ENCODE assay signal across 1 cellular context in genomic region chr3:185225523-185225922, GRCh38.
TF ChIP-seq lines count a peak whose summit lies in the region.

No MANE protein-coding gene starts in this region.

TF ChIP-seq in HepG2, 621 proteins besides CTCF, POLR2A, EP300 and RAD21 (continued from another document):
- TF ChIP-seq, protein P1, sequence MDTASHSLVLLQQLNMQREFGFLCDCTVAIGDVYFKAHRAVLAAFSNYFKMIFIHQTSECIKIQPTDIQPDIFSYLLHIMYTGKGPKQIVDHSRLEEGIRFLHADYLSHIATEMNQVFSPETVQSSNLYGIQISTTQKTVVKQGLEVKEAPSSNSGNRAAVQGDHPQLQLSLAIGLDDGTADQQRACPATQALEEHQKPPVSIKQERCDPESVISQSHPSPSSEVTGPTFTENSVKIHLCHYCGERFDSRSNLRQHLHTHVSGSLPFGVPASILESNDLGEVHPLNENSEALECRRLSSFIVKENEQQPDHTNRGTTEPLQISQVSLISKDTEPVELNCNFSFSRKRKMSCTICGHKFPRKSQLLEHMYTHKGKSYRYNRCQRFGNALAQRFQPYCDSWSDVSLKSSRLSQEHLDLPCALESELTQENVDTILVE (CRISPR knock-in tag; IDR thresholded peaks at IDR 0.05), result no peak
- TF ChIP-seq ZSCAN31 (CRISPR knock-in tag; IDR thresholded peaks at IDR 0.05; ENCODE audit: low read depth) (no peak), SSRP1 (CRISPR knock-in tag; IDR thresholded peaks at IDR 0.05) (no peak), ZNF264 (CRISPR knock-in tag; IDR thresholded peaks at IDR 0.05) (no peak), ZBTB8A (CRISPR knock-in tag; IDR thresholded peaks at IDR 0.05; ENCODE audit: borderline replicate concordance, low read depth) (no peak), ELF3 (CRISPR knock-in tag; IDR thresholded peaks at IDR 0.05) (no peak), RAD51 (IDR thresholded peaks at IDR 0.05; ENCODE audit: borderline replicate concordance) (no peak), ZNF282 (IDR thresholded peaks at IDR 0.05; ENCODE audit: partially characterized antibody) (no peak), THYN1 (CRISPR knock-in tag; IDR thresholded peaks at IDR 0.05; ENCODE audit: borderline replicate concordance, low read depth) (no peak), CHD4 (IDR thresholded peaks at IDR 0.05; ENCODE audit: borderline replicate concordance, low read length) (no peak), HNF1B (CRISPR knock-in tag; IDR thresholded peaks at IDR 0.05) (no peak), SOX5 (CRISPR knock-in tag; IDR thresholded peaks at IDR 0.05; ENCODE audit: borderline replicate concordance) (no peak), YEATS4 (CRISPR knock-in tag; IDR thresholded peaks at IDR 0.05; ENCODE audit: borderline replicate concordance) (no peak), CBX5 (CRISPR knock-in tag; IDR thresholded peaks at IDR 0.05; ENCODE audit: borderline replicate concordance) (no peak)
- TF ChIP-seq, protein P2, sequence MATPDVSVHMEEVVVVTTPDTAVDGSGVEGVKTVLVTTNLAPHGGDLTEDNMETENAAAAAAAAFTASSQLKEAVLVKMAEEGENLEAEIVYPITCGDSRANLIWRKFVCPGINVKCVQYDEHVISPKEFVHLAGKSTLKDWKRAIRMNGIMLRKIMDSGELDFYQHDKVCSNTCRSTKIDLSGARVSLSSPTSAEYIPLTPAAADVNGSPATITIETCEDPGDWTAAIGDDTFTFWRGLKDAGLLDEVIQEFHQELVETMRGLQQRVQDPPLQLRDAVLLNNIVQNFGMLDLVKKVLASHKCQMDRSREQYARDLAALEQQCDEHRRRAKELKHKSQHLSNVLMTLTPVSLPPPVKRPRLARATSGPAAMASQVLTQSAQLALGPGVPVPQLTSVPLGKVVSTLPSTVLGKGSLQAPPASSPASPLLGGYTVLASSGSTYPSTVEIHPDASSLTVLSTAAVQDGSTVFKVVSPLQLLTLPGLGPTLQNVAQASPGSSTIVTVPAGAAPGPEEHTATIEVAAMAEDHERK (CRISPR knock-in tag; IDR thresholded peaks at IDR 0.05; ENCODE audit: low read depth), result no peak
- TF ChIP-seq, protein P3, sequence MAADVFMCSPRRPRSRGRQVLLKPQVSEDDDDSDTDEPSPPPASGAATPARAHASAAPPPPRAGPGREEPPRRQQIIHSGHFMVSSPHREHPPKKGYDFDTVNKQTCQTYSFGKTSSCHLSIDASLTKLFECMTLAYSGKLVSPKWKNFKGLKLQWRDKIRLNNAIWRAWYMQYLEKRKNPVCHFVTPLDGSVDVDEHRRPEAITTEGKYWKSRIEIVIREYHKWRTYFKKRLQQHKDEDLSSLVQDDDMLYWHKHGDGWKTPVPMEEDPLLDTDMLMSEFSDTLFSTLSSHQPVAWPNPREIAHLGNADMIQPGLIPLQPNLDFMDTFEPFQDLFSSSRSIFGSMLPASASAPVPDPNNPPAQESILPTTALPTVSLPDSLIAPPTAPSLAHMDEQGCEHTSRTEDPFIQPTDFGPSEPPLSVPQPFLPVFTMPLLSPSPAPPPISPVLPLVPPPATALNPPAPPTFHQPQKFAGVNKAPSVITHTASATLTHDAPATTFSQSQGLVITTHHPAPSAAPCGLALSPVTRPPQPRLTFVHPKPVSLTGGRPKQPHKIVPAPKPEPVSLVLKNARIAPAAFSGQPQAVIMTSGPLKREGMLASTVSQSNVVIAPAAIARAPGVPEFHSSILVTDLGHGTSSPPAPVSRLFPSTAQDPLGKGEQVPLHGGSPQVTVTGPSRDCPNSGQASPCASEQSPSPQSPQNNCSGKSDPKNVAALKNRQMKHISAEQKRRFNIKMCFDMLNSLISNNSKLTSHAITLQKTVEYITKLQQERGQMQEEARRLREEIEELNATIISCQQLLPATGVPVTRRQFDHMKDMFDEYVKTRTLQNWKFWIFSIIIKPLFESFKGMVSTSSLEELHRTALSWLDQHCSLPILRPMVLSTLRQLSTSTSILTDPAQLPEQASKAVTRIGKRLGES (CRISPR knock-in tag; IDR thresholded peaks at IDR 0.05; ENCODE audit: borderline replicate concordance), result no peak
- TF ChIP-seq, protein P4, sequence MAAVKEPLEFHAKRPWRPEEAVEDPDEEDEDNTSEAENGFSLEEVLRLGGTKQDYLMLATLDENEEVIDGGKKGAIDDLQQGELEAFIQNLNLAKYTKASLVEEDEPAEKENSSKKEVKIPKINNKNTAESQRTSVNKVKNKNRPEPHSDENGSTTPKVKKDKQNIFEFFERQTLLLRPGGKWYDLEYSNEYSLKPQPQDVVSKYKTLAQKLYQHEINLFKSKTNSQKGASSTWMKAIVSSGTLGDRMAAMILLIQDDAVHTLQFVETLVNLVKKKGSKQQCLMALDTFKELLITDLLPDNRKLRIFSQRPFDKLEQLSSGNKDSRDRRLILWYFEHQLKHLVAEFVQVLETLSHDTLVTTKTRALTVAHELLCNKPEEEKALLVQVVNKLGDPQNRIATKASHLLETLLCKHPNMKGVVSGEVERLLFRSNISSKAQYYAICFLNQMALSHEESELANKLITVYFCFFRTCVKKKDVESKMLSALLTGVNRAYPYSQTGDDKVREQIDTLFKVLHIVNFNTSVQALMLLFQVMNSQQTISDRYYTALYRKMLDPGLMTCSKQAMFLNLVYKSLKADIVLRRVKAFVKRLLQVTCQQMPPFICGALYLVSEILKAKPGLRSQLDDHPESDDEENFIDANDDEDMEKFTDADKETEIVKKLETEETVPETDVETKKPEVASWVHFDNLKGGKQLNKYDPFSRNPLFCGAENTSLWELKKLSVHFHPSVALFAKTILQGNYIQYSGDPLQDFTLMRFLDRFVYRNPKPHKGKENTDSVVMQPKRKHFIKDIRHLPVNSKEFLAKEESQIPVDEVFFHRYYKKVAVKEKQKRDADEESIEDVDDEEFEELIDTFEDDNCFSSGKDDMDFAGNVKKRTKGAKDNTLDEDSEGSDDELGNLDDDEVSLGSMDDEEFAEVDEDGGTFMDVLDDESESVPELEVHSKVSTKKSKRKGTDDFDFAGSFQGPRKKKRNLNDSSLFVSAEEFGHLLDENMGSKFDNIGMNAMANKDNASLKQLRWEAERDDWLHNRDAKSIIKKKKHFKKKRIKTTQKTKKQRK (IDR thresholded peaks at IDR 0.05; ENCODE audit: low read length), result no peak
